29 cellular contexts compared by ENCODE assay signal in the genomic region with DNA sequence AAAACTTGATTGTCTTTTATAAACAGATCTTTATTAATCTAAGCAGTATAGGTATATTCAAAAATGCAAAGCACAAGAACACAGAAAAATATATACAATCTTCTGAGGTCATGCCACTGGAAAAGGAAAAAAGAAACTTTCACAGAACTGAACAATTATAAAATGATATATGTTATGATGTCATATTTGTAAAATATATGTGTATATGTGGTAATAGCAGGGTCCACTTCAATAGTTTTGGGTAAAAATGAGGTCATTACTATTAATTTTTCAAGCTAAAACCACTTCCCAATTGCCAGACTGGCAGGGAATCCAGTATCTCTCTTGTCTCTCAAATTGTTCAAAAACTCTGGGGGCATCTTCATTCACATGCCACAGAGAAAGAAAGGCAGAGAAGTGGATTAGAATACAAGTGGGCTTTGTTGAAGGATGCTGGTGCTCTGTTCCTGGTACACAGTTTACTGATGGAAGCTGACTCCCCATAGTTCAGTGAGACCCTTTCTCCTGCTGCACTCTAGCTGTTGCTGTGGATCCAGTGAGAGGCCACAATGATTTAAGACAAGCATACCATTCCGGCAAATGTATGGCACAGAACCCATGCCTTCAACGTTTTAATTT. TPM values are rescaled to one million over a fixed set of nuclear protein-coding genes. Genes with fewer than 3 reads are reported as not detected.
"Had no signal": no experiment of that assay in that cellular context is flagged by ENCODE, and none has a peak within 500 bp of the region (broad histone marks: within the 10 kb centered on the region; RNA-seq: fewer than 3 reads in every experiment).

No MANE protein-coding gene starts in this region.

- FAIRE-seq: TTC549 had no signal

- H3K4me3 ChIP-seq: ascending aorta, SJCRH30, SK-N-MC had no signal

- H3K27ac ChIP-seq: ascending aorta, KMS-11, SJCRH30, SK-N-MC had no signal

- H3K27me3 ChIP-seq: ascending aorta, SJCRH30 had no signal

- DNase-seq: activated CD4-positive, alpha-beta T cell treated with anti-CD3 and anti-CD28 coated beads for 36 hours; activated CD4-positive, alpha-beta T cell treated with anti-CD3 and anti-CD28 coated beads, Interleukin-2, amount 10 ng/mL, durations not matched to agents 7 days and 5 days; activated CD4-positive, alpha-beta T cell treated with anti-CD3 and anti-CD28 coated beads, Interleukin-2, amount 50 U/mL, for 48 hours; activated CD8-positive, alpha-beta T cell treated with anti-CD3 and anti-CD28 coated beads, Interleukin-2, amount 10 ng/mL, durations not matched to agents 7 days and 5 days; activated gamma-delta T cell; activated naive CD4-positive, alpha-beta T cell treated with Interleukin-2 at 50 U/mL for 16 hours; activated naive CD8-positive, alpha-beta T cell treated with anti-CD3 and anti-CD28 coated beads, Interleukin-2, amount 10 ng/mL, durations not matched to agents 7 days and 5 days; activated T-cell treated with anti-CD3 and anti-CD28 coated beads, Interleukin-2, amount 50 U/mL, for 24 hours; MM.1S; NCI-H1092 treated with DMSO at 0.1 percent for 48 hours; NCI-H1417; NCI-H146; NCI-H187 treated with DMSO at 0.1 percent for 48 hours; NCI-H2081; NCI-H2171 treated with DMSO at 0.1 percent for 48 hours; NCI-H2227 treated with DMSO at 0.1 percent for 48 hours; NCI-H446; NCI-H510A treated with DMSO at 0.1 percent for 48 hours; NCI-H69; SHP77; SJCRH30; T1000 had no signal

- H3K4me2 ChIP-seq: KMS-11 had no signal

- H3K36me3 ChIP-seq: ascending aorta, SJCRH30 had no signal

- H3K4me1 ChIP-seq: ascending aorta, SJCRH30 had no signal

- H3K9ac ChIP-seq: KMS-11 had no signal

- H3K9me3 ChIP-seq: ascending aorta, SJCRH30 had no signal

RNA-seq across cellular contexts. Expression of a gene that starts 19.7 kb away (rescaled TPM):
- total RNA-seq: activated T-helper 2 cell treated with anti-CD3 and anti-CD28 coated beads, Interferon-gamma antibody, Interleukin-2, Interleukin-4, amounts not matched to agents 10 μg/mL and 5 μg/mL and 100 μg/mL, durations not matched to agents 14 hours and 24 hours and 36 hours; RPMI7951; T-helper 1 cell treated with Interleukin-12 subunit alpha and Interleukin-12 subunit beta and Interleukin-4 antibody, amounts not matched to agents 30 ng/mL and 1 ng/mL, for 36 hours had no signal
